Comparison of ENCODE assay signal across 9 cellular contexts in the genomic region with DNA sequence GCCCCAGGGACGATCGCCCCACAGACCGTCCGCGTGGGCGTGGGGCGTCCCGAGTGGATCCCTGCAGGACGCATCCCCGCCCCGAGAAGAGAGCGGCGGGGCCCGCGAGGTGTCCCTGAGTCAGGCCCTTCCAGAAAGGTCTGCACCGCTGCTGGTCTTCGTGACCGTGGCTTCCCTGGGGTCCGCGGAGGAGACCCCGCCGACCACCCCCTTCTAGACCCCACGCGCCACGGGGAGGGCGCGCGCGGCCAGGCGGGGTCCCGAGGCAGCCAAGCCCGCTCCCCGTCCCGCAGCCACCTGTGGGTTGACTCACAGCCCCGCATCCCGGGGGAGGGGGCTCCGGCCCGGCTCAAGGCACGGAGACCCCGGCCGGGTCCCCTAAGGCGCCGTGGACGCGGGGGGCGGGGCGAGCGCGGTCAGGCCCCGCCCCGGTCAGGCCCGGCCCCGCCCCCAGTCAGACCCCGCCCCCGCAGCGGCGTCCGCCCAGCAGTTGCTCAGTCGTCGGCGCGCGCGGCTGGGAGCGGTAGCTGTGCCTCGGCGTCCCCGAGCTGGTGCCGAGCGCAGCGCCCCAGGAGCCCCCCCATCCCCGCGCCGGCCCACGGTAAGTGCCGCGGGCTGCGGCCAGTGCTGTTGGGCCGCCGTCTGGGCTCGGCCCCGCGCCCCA. TPM values are rescaled to one million over a fixed set of nuclear protein-coding genes. Genes with fewer than 3 reads are reported as not detected.
DNase-seq lines count a peak whose midpoint lies in the region; ATAC-seq, FAIRE-seq and TF ChIP-seq lines count a peak whose summit lies in the region.
"Had no signal": no experiment of that assay in that cellular context is flagged by ENCODE, and none has a peak within 500 bp of the region (broad histone marks: within the 10 kb centered on the region; RNA-seq: fewer than 3 reads in every experiment).

A gene with protein sequence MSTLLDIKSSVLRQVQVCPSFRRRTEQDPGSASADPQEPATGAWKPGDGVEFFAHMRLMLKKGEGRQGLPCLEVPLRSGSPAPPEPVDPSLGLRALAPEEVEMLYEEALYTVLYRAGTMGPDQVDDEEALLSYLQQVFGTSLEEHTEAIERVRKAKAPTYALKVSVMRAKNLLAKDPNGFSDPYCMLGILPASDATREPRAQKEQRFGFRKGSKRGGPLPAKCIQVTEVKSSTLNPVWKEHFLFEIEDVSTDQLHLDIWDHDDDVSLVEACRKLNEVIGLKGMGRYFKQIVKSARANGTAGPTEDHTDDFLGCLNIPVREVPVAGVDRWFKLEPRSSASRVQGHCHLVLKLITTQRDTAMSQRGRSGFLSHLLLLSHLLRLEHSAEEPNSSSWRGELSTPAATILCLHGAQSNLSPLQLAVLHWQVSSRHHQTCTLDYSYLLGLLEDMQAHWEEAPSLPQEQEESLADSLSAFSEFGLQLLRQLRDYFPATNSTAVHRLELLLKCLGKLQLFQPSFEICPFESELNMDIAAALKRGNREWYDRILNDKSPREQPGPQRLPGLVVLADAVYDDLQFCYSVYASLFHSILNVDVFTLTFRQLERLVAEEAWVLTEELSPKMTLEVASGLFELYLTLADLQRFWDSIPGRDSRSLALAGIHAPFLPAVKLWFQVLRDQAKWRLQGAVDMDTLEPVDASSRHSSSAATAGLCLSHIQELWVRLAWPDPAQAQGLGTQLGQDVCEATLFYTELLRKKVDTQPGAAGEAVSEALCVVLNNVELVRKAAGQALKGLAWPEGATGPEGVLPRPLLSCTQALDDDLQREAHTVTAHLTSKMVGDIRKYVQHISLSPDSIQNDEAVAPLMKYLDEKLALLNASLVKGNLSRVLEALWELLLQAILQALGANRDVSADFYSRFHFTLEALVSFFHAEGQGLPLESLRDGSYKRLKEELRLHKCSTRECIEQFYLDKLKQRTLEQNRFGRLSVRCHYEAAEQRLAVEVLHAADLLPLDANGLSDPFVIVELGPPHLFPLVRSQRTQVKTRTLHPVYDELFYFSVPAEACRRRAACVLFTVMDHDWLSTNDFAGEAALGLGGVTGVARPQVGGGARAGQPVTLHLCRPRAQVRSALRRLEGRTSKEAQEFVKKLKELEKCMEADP (plus strand): TSS at position 497 of the 664 bp plus-strand sequence. CDS start 4,905 bp downstream, outside the sequence.

- peaks cover 5 to 8% of the 10 kb centered on the region in 2 experiments; a peak in 2 of 4 replicates for H3K9me3 ChIP-seq in H1 (ENCODE audit: insufficient read depth in 2 of 2, low read depth in 1 of 2, low read length in 1 of 2)

- peaks cover 19 to 51% (median 40%) of the 10 kb centered on the region in 4 experiments for H3K27me3 ChIP-seq in H1 (replicated peaks in 1 of 4; ENCODE audit: control insufficient read depth in 3 of 4, extremely low read depth in 1 of 4, insufficient read depth in 3 of 4, low read length in 3 of 4)

- H4K8ac ChIP-seq in H1 (ENCODE audit: extremely low read depth, insufficient read depth, low read length) = peak within 1 kb of the TSS; percentile 89; the same call in 1 of the 2 replicates

- 17% methylated on average over 40 of the region's 83 CpGs; no CpG with 5 or more reads in 1 of the 2 experiments for WGBS in H1 (ENCODE audit: extremely low coverage in 1 of 2, insufficient coverage in 1 of 2, insufficient read length in 1 of 2, insufficient replicate concordance in 2 of 2, low coverage in 1 of 2, low lambda C conversion rate in 2 of 2, missing lambda C conversion rate in 1 of 2), 2 experiments

- no peak within 1 kb of the TSS for H4K91ac ChIP-seq in H1 (replicated peaks; ENCODE audit: insufficient read length, low read length)

- peaks cover 0 to 15% (median 13%) of the 10 kb centered on the region in 4 experiments; a peak in 4 of 7 replicates for H3K4me1 ChIP-seq in H1 (replicated peaks in 1 of 4; ENCODE audit: control insufficient read depth in 3 of 4, insufficient read depth in 4 of 4, low read length in 3 of 4)

- H4K20me1 ChIP-seq in H1 (replicated peaks in 1 of 2; ENCODE audit: control insufficient read depth in 1 of 2, insufficient read depth in 2 of 2, low read length in 2 of 2) = peaks cover 7 to 16% of the 10 kb centered on the region in 2 experiments

- peaks cover 0 to 27% (median 10%) of the 10 kb centered on the region in 5 donors for H3K27me3 Mint-ChIP-seq in naive thymus-derived CD8-positive, alpha-beta T cell

- no peak within 1 kb of the TSS for H3K14ac ChIP-seq in H1 (ENCODE audit: insufficient read length)

- peak within 1 kb of the TSS; percentile 83; the same call in 1 of the 2 replicates for H2BK5ac ChIP-seq in H1 (ENCODE audit: low read depth, low read length)

- peak within 1 kb of the TSS in 2 of 10 donors; percentile 50 to 69 for H3K27ac Mint-ChIP-seq in naive thymus-derived CD8-positive, alpha-beta T cell

- 0 out of 7 replicates have a peak within 1 kb of the TSS, but pooled peaks of 1 of the 4 experiments have one; percentile 57 for H3K9ac ChIP-seq in H1 (replicated peaks in 1 of 4; ENCODE audit: extremely low read depth in 1 of 4, low read depth in 3 of 4, low read length in 3 of 4)

- FAIRE-seq in H1 (lab: Jason Lieb, UNC) = no peak
- FAIRE-seq: TTC549 had no signal

- no peaks in the 10 kb centered on the region for H3K79me1 ChIP-seq in H1 (ENCODE audit: low read depth, low read length)

- H3K23me2 ChIP-seq in H1 (ENCODE audit: low read depth, low read length) = peaks cover 13% of the 10 kb centered on the region; the same call in 1 of the 2 replicates

- POLR2A ChIA-PET in H1 (lab: Charles Lee; ENCODE audit: partially characterized antibody) = interaction anchor here (1.0 to 3.2 kb wide), 5 partner anchors 9 to 45 kb away, joined by 3 to 29 read pairs (median 6); no protein-coding TSS in a partner anchor
- POLR2A ChIA-PET in naive thymus-derived CD8-positive, alpha-beta T cell (lab: Charles Lee) = interaction anchor here (1.5 to 3.0 kb wide), 2 partner anchors 9 to 24 kb away, joined by 9 to 12 read pairs; a partner anchor contains a TSS

- no peak within 1 kb of the TSS for H3K27ac ChIP-seq in H1 (ENCODE audit: low read depth, low read length)

- H3K4me3 Mint-ChIP-seq in naive thymus-derived CD8-positive, alpha-beta T cell = peak within 1 kb of the TSS; percentile 60 to 81 (median 78)

- H2AK5ac ChIP-seq in H1 (ENCODE audit: low read depth, low read length) = no peak within 1 kb of the TSS

- peak within 1 kb of the TSS; percentile 72 to 87 for H3K4me2 ChIP-seq in H1 (ENCODE audit: insufficient read depth in 1 of 2, low read depth in 2 of 2, low read length in 2 of 2)

- no peak for TF ChIP-seq EP300 in H1 (IDR thresholded peaks at IDR 0.05; ENCODE audit: borderline replicate concordance in 1 of 2, low read depth in 2 of 2, low read length in 2 of 2)

- TF ChIP-seq POLR2A in H1 (IDR thresholded peaks at IDR 0.05; ENCODE audit: control extremely low read depth in 1 of 2, low read depth in 2 of 2, low read length in 2 of 2) = peak in 1 of 2 experiments; percentile 62; a peak in 1 of 3 replicates

- TF ChIP-seq CTCF in H1 (IDR thresholded peaks at IDR 0.05; ENCODE audit: control extremely low read depth in 1 of 3, insufficient read depth in 1 of 3, low read depth in 1 of 3, low read length in 3 of 3) = no peak

- no peak within 1 kb of the TSS for H3K4ac ChIP-seq in H1 (replicated peaks; ENCODE audit: insufficient read length, low read depth, low read length)

- no peak within 1 kb of the TSS for H4K5ac ChIP-seq in H1 (ENCODE audit: insufficient read length, low read depth, low read length)

- H3K9me3 Mint-ChIP-seq in naive thymus-derived CD8-positive, alpha-beta T cell = no peaks in the 10 kb centered on the region

- peak within 1 kb of the TSS; percentile 19 for H3K18ac ChIP-seq in H1 (ENCODE audit: extremely low read depth, low read length)

- H2BK12ac ChIP-seq in H1 (ENCODE audit: low read depth, low read length) = no peak within 1 kb of the TSS; the same call in 1 of the 2 replicates

- no peaks in the 10 kb centered on the region for H3K36me3 ChIP-seq in H1 (ENCODE audit: control insufficient read depth in 2 of 4, insufficient read depth in 4 of 4, low read length in 3 of 4)

- CTCF ChIA-PET in H1 (lab: Charles Lee; ENCODE audit: partially characterized antibody) = interaction anchor here (1.2 to 4.5 kb wide), 2 partner anchors 13 to 20 kb away, joined by 3 to 52 read pairs; no protein-coding TSS in a partner anchor

- TF ChIP-seq RAD21 in H1 (IDR thresholded peaks at IDR 0.05 in 1 of 2, conservative IDR thresholded peaks at IDR 0.05 in 1 of 2; ENCODE audit: low read depth in 2 of 2, low read length in 2 of 2) = no peak

- no peak within 1 kb of the TSS for H2BK120ac ChIP-seq in H1 (replicated peaks; ENCODE audit: low read depth, low read length)

- no peak within 1 kb of the TSS for H3K56ac ChIP-seq in H1 (replicated peaks; ENCODE audit: insufficient read length, low read depth, low read length)

- no peaks in the 10 kb centered on the region for H3K79me2 ChIP-seq in H1 (ENCODE audit: control insufficient read depth in 1 of 2, insufficient read depth in 2 of 2, low read length in 2 of 2)

- no peaks in the 10 kb centered on the region for H3K36me3 Mint-ChIP-seq in naive thymus-derived CD8-positive, alpha-beta T cell

- DNase-seq in NCI-H2029 (lab: John Stamatoyannopoulos, UW) (peak; percentile 39), NCI-H2029 treated with DMSO at 0.1 percent for 48 hours (lab: John Stamatoyannopoulos, UW) (no peak), H1 (ENCODE audit: low read depth in 1 of 2, low spot score in 2 of 2) (peak in 1 of 2 experiments; percentile 80), NCI-H446 treated with DMSO at 0.1 percent for 48 hours (lab: John Stamatoyannopoulos, UW) (no peak)
- DNase-seq in activated CD4-positive, alpha-beta T cell treated with anti-CD3 and anti-CD28 coated beads for 4 hours = peak; percentile 28 to 48
- peak in 7 of 10 donors; percentile 26 to 74 (median 43) for DNase-seq in naive thymus-derived CD8-positive, alpha-beta T cell

- no peak within 1 kb of the TSS for H2BK20ac ChIP-seq in H1 (ENCODE audit: low read length)

- no peak within 1 kb of the TSS for H2AFZ ChIP-seq in H1 (ENCODE audit: low read length)

- H3K4me1 Mint-ChIP-seq in naive thymus-derived CD8-positive, alpha-beta T cell = peaks cover 8 to 25% (median 22%) of the 10 kb centered on the region in 4 donors

- H3K23ac ChIP-seq in H1 (ENCODE audit: insufficient read length) = no peak within 1 kb of the TSS

- no peak within 1 kb of the TSS for H2BK15ac ChIP-seq in H1 (ENCODE audit: low read length)

- peak; percentile 64 to 71 for ATAC-seq in naive thymus-derived CD8-positive, alpha-beta T cell
- ATAC-seq in GM19467 (IDR thresholded peaks at IDR 0.05; ENCODE audit: unreplicated experiment) = no peak
- ATAC-seq in GM18868 (IDR thresholded peaks at IDR 0.05; ENCODE audit: unreplicated experiment) = no peak

- peak within 1 kb of the TSS; percentile 33 to 58 (median 42) for H3K4me3 ChIP-seq in H1 (ENCODE audit: extremely low read depth in 1 of 4, insufficient read depth in 2 of 4, low read depth in 3 of 4, low read length in 4 of 4)

RNA-seq across cellular contexts. Expression of the gene that starts here (rescaled TPM):
- total RNA-seq in H1 (2021; fragmentation: NEBNext Ultra II Directional; extraction: Animal tissue kit (Norgen Biotek cat#: 25700)) = 6.8 and 7.9 TPM in 2 replicates
- polyA plus RNA-seq in H1 (2011; rRNA removed) = 2.9 and 6.3 TPM in 2 replicates
- 4.8 TPM for polyA plus RNA-seq in H1 (2011; cell fraction: cytosol; rRNA removed)
- polyA plus RNA-seq in H1 (2011; cell fraction: nucleus; rRNA removed) = 33.8 TPM
- polyA plus RNA-seq in H1 (2012, experiment 1 of 2) = 4.5 to 6.4 TPM (median 5.6 TPM) in 4 replicates
- polyA plus RNA-seq in H1 (2012, experiment 2 of 2) = 2.6 TPM
- polyA plus RNA-seq in H1 (2013, experiment 1 of 2) = 5.0 TPM
- 3.4 TPM for polyA plus RNA-seq in H1 (2013, experiment 2 of 2)
- polyA minus RNA-seq in H1 (2011; rRNA and poly(A)+ RNA removed) = 2.0 and 2.1 TPM in 2 replicates
- polyA minus RNA-seq in H1 (2011; cell fraction: cytosol; rRNA and poly(A)+ RNA removed) = 5.7 TPM
- 11.1 TPM for polyA minus RNA-seq in H1 (2011; cell fraction: nucleus; rRNA and poly(A)+ RNA removed)
- total RNA-seq in naive thymus-derived CD8-positive, alpha-beta T cell = 1 to 10 TPM; 3.0 to 5.3 TPM
- polyA plus RNA-seq in naive thymus-derived CD8-positive, alpha-beta T cell = 1 to 10 TPM in 1 of 3 donors, under 1 TPM in 2; 0.06 to 1.5 (median 0.85) TPM

Comparison
In these comparisons a context has a peak if more than half of its experiments do, and no peak if none do; other contexts are left out.
1. DNase-seq: peak in NCI-H2029 (single experiment), activated CD4-positive, alpha-beta T cell treated with anti-CD3 and anti-CD28 coated beads for 4 hours (2 of 2) and naive thymus-derived CD8-positive, alpha-beta T cell (7 of 10); none in NCI-H2029 treated with DMSO at 0.1 percent for 48 hours (single experiment) and NCI-H446 treated with DMSO at 0.1 percent for 48 hours (single experiment).
2. ATAC-seq: peak in naive thymus-derived CD8-positive, alpha-beta T cell (2 of 2); none in GM19467 (single experiment) and GM18868 (single experiment).